ENCODE assay signal across 8 cellular contexts in genomic region chr1:201468501-201468843, GRCh38. TPM values are rescaled to one million over a fixed set of nuclear protein-coding genes. Genes with fewer than 3 reads are reported as not detected.
DNase-seq lines count a peak whose midpoint lies in the region; ATAC-seq and TF ChIP-seq lines count a peak whose summit lies in the region.

No MANE protein-coding gene starts in this region.

- no peak for TF ChIP-seq CTCF in epithelial cell of esophagus (IDR thresholded peaks at IDR 0.05; ENCODE audit: insufficient read depth, low read depth, low read length, missing control alignments)

- H3K4me1 ChIP-seq in muscle layer of duodenum (ENCODE audit: control insufficient read depth in 1 of 2, insufficient read depth in 2 of 2, low read length in 2 of 2) = peaks cover 0 to 27% of the 10 kb centered on the region in 2 donors

- H3K9me3 Mint-ChIP-seq in activated CD4-positive, alpha-beta T cell treated with anti-CD3 and anti-CD28 coated beads, Interleukin-2, amount 10 ng/mL, durations not matched to agents 7 days and 5 days = no peaks in the 10 kb centered on the region

- peak overlapping the region; percentile 41 for H3K27ac Mint-ChIP-seq in activated CD4-positive, alpha-beta T cell treated with anti-CD3 and anti-CD28 coated beads, Interleukin-2, amount 10 ng/mL, durations not matched to agents 7 days and 5 days

- H3K4me1 Mint-ChIP-seq in activated CD4-positive, alpha-beta T cell treated with anti-CD3 and anti-CD28 coated beads, Interleukin-2, amount 10 ng/mL, durations not matched to agents 7 days and 5 days = peaks cover 18% of the 10 kb centered on the region

- H3K4me3 Mint-ChIP-seq in activated CD4-positive, alpha-beta T cell treated with anti-CD3 and anti-CD28 coated beads, Interleukin-2, amount 10 ng/mL, durations not matched to agents 7 days and 5 days = peak overlapping the region; percentile 78

- H3K27me3 ChIP-seq in muscle layer of duodenum (ENCODE audit: low read depth, low read length) = no peaks in the 10 kb centered on the region

- H3K4me3 ChIP-seq in epithelial cell of esophagus (ENCODE audit: low read length) (peak overlapping the region; percentile 100), muscle layer of duodenum (ENCODE audit: low read depth in 1 of 2, low read length in 2 of 2) (peak overlapping the region; percentile 77 to 94)

- POLR2A ChIA-PET in activated CD4-positive, alpha-beta T cell treated with anti-CD3 and anti-CD28 coated beads, Interleukin-2, amount 10 ng/mL, durations not matched to agents 7 days and 5 days (lab: Charles Lee) = interaction anchor here (0.7 kb wide), 1 partner anchor 33 kb away, joined by 3 read pairs; no protein-coding TSS in a partner anchor

- H3K36me3 ChIP-seq in muscle layer of duodenum (ENCODE audit: control insufficient read depth in 1 of 2, insufficient read depth in 2 of 2, low read length in 2 of 2) = peaks cover 9 to 19% of the 10 kb centered on the region in 2 donors

- peaks cover 5% of the 10 kb centered on the region for H3K36me3 Mint-ChIP-seq in activated CD4-positive, alpha-beta T cell treated with anti-CD3 and anti-CD28 coated beads, Interleukin-2, amount 10 ng/mL, durations not matched to agents 7 days and 5 days (ENCODE audit: low read depth)

- H3K27me3 Mint-ChIP-seq in activated CD4-positive, alpha-beta T cell treated with anti-CD3 and anti-CD28 coated beads, Interleukin-2, amount 10 ng/mL, durations not matched to agents 7 days and 5 days = peaks cover 35% of the 10 kb centered on the region

- peak; percentile 43 for ATAC-seq in HG02852 (IDR thresholded peaks at IDR 0.05; ENCODE audit: unreplicated experiment)

- H3K27ac ChIP-seq in muscle layer of duodenum (ENCODE audit: low read length) = peak overlapping the region; percentile 90

- CTCF ChIA-PET in activated CD4-positive, alpha-beta T cell treated with anti-CD3 and anti-CD28 coated beads, Interleukin-2, amount 10 ng/mL, durations not matched to agents 7 days and 5 days (lab: Charles Lee) = interaction anchor here (1.3 to 3.7 kb wide), 3 partner anchors 13 to 44 kb away, joined by 8 to 22 read pairs (median 11); no protein-coding TSS in a partner anchor

- no peaks in the 10 kb centered on the region for H3K9me3 ChIP-seq in muscle layer of duodenum (ENCODE audit: control insufficient read depth in 1 of 2, low read length in 2 of 2)

- DNase-seq in activated CD4-positive, alpha-beta T cell treated with anti-CD3 and anti-CD28 coated beads, Interleukin-2, amount 10 ng/mL, durations not matched to agents 7 days and 5 days = peak; percentile 44
- DNase-seq in activated CD4-positive, alpha-beta T cell treated with anti-CD3 and anti-CD28 coated beads for 4 hours = no peak
- DNase-seq in RKO (ENCODE audit: low spot score) = peak; percentile 45
- no peak for DNase-seq in epithelial cell of esophagus (ENCODE audit: low read depth)
- DNase-seq in NCI-H226 = no peak
- no peak for DNase-seq in NCI-H2196 treated with DMSO at 0.1 percent for 48 hours (lab: John Stamatoyannopoulos, UW; ENCODE audit: unreplicated experiment)

RNA-seq across cellular contexts. Expression of gene PHLDA3, which starts 0.5 kb away (rescaled TPM):
- 10 to 100 TPM; 12.1 to 18.8 TPM for total RNA-seq in activated CD4-positive, alpha-beta T cell treated with anti-CD3 and anti-CD28 coated beads, Interleukin-2, amount 10 ng/mL, durations not matched to agents 7 days and 5 days

RNA-seq across cellular contexts. Expression of gene CSRP1, which starts 38.5 kb away (rescaled TPM):
- 10 to 100 TPM; 82.4 to 83.4 TPM for total RNA-seq in activated CD4-positive, alpha-beta T cell treated with anti-CD3 and anti-CD28 coated beads, Interleukin-2, amount 10 ng/mL, durations not matched to agents 7 days and 5 days

RNA-seq across cellular contexts. Expression of gene TNNI1, which starts 46.9 kb away (rescaled TPM):
- total RNA-seq in activated CD4-positive, alpha-beta T cell treated with anti-CD3 and anti-CD28 coated beads, Interleukin-2, amount 10 ng/mL, durations not matched to agents 7 days and 5 days = not detected

Comparison
In these comparisons a context has a peak if more than half of its experiments do, and no peak if none do; other contexts are left out.
1. DNase-seq: peak in activated CD4-positive, alpha-beta T cell treated with anti-CD3 and anti-CD28 coated beads, Interleukin-2, amount 10 ng/mL, durations not matched to agents 7 days and 5 days (single experiment) and RKO (single experiment); none in activated CD4-positive, alpha-beta T cell treated with anti-CD3 and anti-CD28 coated beads for 4 hours (0 of 2), epithelial cell of esophagus (single experiment), NCI-H226 (single experiment) and NCI-H2196 treated with DMSO at 0.1 percent for 48 hours (single experiment).